In the genomic region with DNA sequence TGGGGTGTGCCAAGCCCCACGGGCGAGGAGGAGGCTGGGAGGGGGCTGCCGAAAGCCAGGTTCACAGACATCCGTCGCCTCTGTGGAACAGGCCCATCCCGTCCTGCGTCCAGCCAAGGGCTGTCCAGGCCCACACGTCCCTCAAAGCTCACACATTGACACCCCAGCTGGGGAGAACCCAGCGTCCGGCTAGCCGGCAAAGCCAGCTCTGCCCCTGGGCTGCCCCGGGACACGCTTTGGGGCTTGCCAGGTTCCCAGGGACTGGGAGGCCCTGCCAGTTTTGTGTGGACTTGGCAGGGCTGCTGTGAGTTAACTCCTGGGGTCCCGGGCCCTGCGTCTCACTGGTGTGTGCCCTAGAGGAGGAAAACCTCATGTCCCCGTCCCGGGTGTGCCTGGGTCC, we compare ENCODE assay signal across 18 cellular contexts. TPM values are rescaled to one million over a fixed set of nuclear protein-coding genes. Genes with fewer than 3 reads are reported as not detected.
DNase-seq lines count a peak whose midpoint lies in the region; TF ChIP-seq lines count a peak whose summit lies in the region.
"Had no signal": no experiment of that assay in that cellular context is flagged by ENCODE, and none has a peak within 500 bp of the region (broad histone marks: within the 10 kb centered on the region; RNA-seq: fewer than 3 reads in every experiment).

No MANE protein-coding gene starts in this region.

- H3K27me3 ChIP-seq in tibial nerve, result peaks cover 0 to 14% of the 10 kb centered on the region in 2 donors

- no peak for TF ChIP-seq EP300 in tibial nerve (IDR thresholded peaks at IDR 0.05)

- no peaks in the 10 kb centered on the region for H3K9me3 ChIP-seq in tibial nerve
- H3K9me3 ChIP-seq: BE2C had no signal

- WGBS in tibial nerve, 2 donors, result 37 to 55% methylated on average over 6 to 15 of the region's 17 CpGs

- H3K4me1 ChIP-seq in tibial nerve, result peaks cover 0 to 75% (median 27%) of the 10 kb centered on the region in 4 donors

- no peak for TF ChIP-seq CTCF in tibial nerve (IDR thresholded peaks at IDR 0.05)
- no peak for TF ChIP-seq CTCF in foreskin fibroblast (IDR thresholded peaks at IDR 0.05; ENCODE audit: low read depth, low read length)

- peak overlapping the region; percentile 47 to 88 (median 64) for H3K27ac ChIP-seq in tibial nerve
- H3K27ac ChIP-seq: KMS-11 had no signal

- H3K4me3 ChIP-seq in tibial nerve (no peak overlapping the region), foreskin fibroblast (ENCODE audit: low read depth in 1 of 2, low read length in 2 of 2) (no peak overlapping the region)

- peaks cover 0 to 8% (median 0%) of the 10 kb centered on the region in 3 donors for H3K36me3 ChIP-seq in tibial nerve
- H3K36me3 ChIP-seq: BE2C had no signal

- peak in 51 of 56 donors; percentile 14 to 87 (median 66) for DNase-seq in amygdala (lab: John Stamatoyannopoulos, UW)
- DNase-seq in cerebellum (ENCODE audit: low spot score), result peak; percentile 42
- peak; percentile 64 for DNase-seq in midbrain (lab: John Stamatoyannopoulos, UW)
- DNase-seq in tibial nerve (ENCODE audit: low spot score in 2 of 2), result no peak
- DNase-seq in DMS79 treated with DMSO at 0.1 percent for 48 hours (lab: John Stamatoyannopoulos, UW), result no peak
- no peak for DNase-seq in foreskin fibroblast
- no peak for DNase-seq in GM19240 (ENCODE audit: insufficient read length, low spot score)
- DNase-seq: CD4-positive, alpha-beta memory T cell; DMS53; GOT3; NCI-H1092; NCI-H146; NCI-H510A; NCI-H774; RPMI8226 had no signal

- TF ChIP-seq POLR2A in tibial nerve (IDR thresholded peaks at IDR 0.05), result no peak

RNA-seq across cellular contexts. Expression of gene SOX8, which starts 6.3 kb away (rescaled TPM):
- total RNA-seq in cerebellum (18.6 TPM), tibial nerve (10 to 100 TPM; 51.3 to 74.5 (median 66.3) TPM)
- total RNA-seq: MCF 10A had no signal

RNA-seq across cellular contexts. Expression of gene LMF1, which starts 17.1 kb away (rescaled TPM):
- total RNA-seq in cerebellum, result 11.4 TPM
- 10 to 100 TPM; 24.5 to 58.5 (median 31.8) TPM for total RNA-seq in tibial nerve

Comparison
In these comparisons a context has a peak if more than half of its experiments do, and no peak if none do; other contexts are left out.
1. DNase-seq: peak in amygdala (51 of 56), cerebellum (single experiment) and midbrain (single experiment); none in tibial nerve (0 of 2), DMS79 treated with DMSO at 0.1 percent for 48 hours (single experiment), foreskin fibroblast (0 of 2) and GM19240 (single experiment).